In the genomic region with DNA sequence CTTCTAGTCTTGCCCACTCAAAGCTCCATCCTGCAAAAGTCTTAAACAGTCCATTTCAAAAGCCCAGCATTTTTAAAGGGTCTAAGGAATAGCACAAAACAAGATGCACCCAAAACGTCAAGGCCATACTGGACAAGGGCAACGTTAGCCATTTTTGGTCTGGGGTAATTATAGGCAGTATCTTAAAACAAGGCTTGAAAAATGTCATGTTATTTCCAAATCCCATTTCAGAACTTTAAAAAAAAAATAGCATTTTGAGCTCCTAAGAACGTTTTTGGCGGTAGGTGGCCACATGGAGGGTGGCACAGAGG, we compare ENCODE assay signal across 8 cellular contexts. TPM values are rescaled to one million over a fixed set of nuclear protein-coding genes. Genes with fewer than 3 reads are reported as not detected.
DNase-seq lines count a peak whose midpoint lies in the region; ATAC-seq and TF ChIP-seq lines count a peak whose summit lies in the region.

No MANE protein-coding gene starts in this region.

- no peak for ATAC-seq in T-helper 17 cell
- no peak for ATAC-seq in HG02642 (IDR thresholded peaks at IDR 0.05; ENCODE audit: poor library complexity, unreplicated experiment)
- ATAC-seq in GM21381 (IDR thresholded peaks at IDR 0.05; ENCODE audit: unreplicated experiment), result no peak

- no peaks in the 10 kb centered on the region for H3K9me2 ChIP-seq in hepatocyte (replicated peaks; ENCODE audit: insufficient read depth)

- H3K27me3 ChIP-seq in hepatocyte, result no peaks in the 10 kb centered on the region
- H3K27me3 ChIP-seq in subcutaneous abdominal adipose tissue (ENCODE audit: control insufficient read depth in 5 of 5, insufficient read depth in 4 of 5, low read length in 5 of 5), result no peaks in the 10 kb centered on the region

- TF ChIP-seq CTCF in hepatocyte (IDR thresholded peaks at IDR 0.05; ENCODE audit: poor library complexity), result peak; percentile 3

- no peaks in the 10 kb centered on the region for H3K36me3 ChIP-seq in hepatocyte (replicated peaks; ENCODE audit: insufficient read depth, low read depth)
- no peaks in the 10 kb centered on the region for H3K36me3 ChIP-seq in subcutaneous abdominal adipose tissue (ENCODE audit: control insufficient read depth in 5 of 5, insufficient read depth in 5 of 5, low read length in 5 of 5)

- H3K9ac ChIP-seq in subcutaneous abdominal adipose tissue (ENCODE audit: low read length in 5 of 5), result peak overlapping the region in 4 of 5 donors; percentile 80 to 98 (median 95)

- H3K4me3 ChIP-seq in hepatocyte (peak overlapping the region; percentile 71), subcutaneous abdominal adipose tissue (ENCODE audit: low read depth in 1 of 5, low read length in 5 of 5) (peak overlapping the region; percentile 62 to 93 (median 81))

- H3K4me1 Mint-ChIP-seq in activated naive CD4-positive, alpha-beta T cell treated with anti-CD3 and anti-CD28 coated beads, Interleukin-2, amount 50 U/mL, for 24 hours, result peaks cover 41% of the 10 kb centered on the region
- peaks cover 34% of the 10 kb centered on the region for H3K4me1 Mint-ChIP-seq in T-helper 17 cell

- H3K27me3 Mint-ChIP-seq in activated naive CD4-positive, alpha-beta T cell treated with anti-CD3 and anti-CD28 coated beads, Interleukin-2, amount 50 U/mL, for 24 hours, result no peaks in the 10 kb centered on the region
- H3K27me3 Mint-ChIP-seq in T-helper 17 cell, result no peaks in the 10 kb centered on the region

- 4% methylated on average over 4 of the region's 4 CpGs for WGBS in hepatocyte (ENCODE audit: low lambda C conversion rate, missing lambda C conversion rate)

- peak overlapping the region; percentile 91 for H2AFZ ChIP-seq in hepatocyte

- peaks cover 40% of the 10 kb centered on the region for H3K79me2 ChIP-seq in hepatocyte

- H3K27ac ChIP-seq in hepatocyte (peak overlapping the region; percentile 100), subcutaneous abdominal adipose tissue (ENCODE audit: low read depth, low read length) (peak overlapping the region; percentile 95)

- peak overlapping the region; percentile 76 for H3K4me2 ChIP-seq in hepatocyte

- peak overlapping the region; percentile 97 for H3K4me3 Mint-ChIP-seq in activated naive CD4-positive, alpha-beta T cell treated with anti-CD3 and anti-CD28 coated beads, Interleukin-2, amount 50 U/mL, for 24 hours
- peak overlapping the region; percentile 100 for H3K4me3 Mint-ChIP-seq in T-helper 17 cell

- H3K9me3 Mint-ChIP-seq in activated naive CD4-positive, alpha-beta T cell treated with anti-CD3 and anti-CD28 coated beads, Interleukin-2, amount 50 U/mL, for 24 hours, result no peaks in the 10 kb centered on the region

- no peak for DNase-seq in activated naive CD4-positive, alpha-beta T cell (lab: John Stamatoyannopoulos, UW)
- DNase-seq in T-helper 17 cell (no peak), hepatocyte (ENCODE audit: low spot score) (no peak), NCI-H2107 (lab: John Stamatoyannopoulos, UW) (no peak)

- H4K20me1 ChIP-seq in hepatocyte (ENCODE audit: insufficient read depth, poor library complexity, severe bottlenecking), result peaks cover 28% of the 10 kb centered on the region

- H3K4me1 ChIP-seq in hepatocyte (ENCODE audit: insufficient read depth), result peaks cover 4% of the 10 kb centered on the region
- H3K4me1 ChIP-seq in subcutaneous abdominal adipose tissue (ENCODE audit: control insufficient read depth in 5 of 5, insufficient read depth in 5 of 5, low read length in 5 of 5), result peaks cover 2 to 33% (median 29%) of the 10 kb centered on the region in 5 donors

- peak overlapping the region; percentile 97 for H3K27ac Mint-ChIP-seq in activated naive CD4-positive, alpha-beta T cell treated with anti-CD3 and anti-CD28 coated beads, Interleukin-2, amount 50 U/mL, for 24 hours
- peak overlapping the region; percentile 97 for H3K27ac Mint-ChIP-seq in T-helper 17 cell

- peaks cover 10% of the 10 kb centered on the region for H3K36me3 Mint-ChIP-seq in activated naive CD4-positive, alpha-beta T cell treated with anti-CD3 and anti-CD28 coated beads, Interleukin-2, amount 50 U/mL, for 24 hours
- peaks cover 6% of the 10 kb centered on the region for H3K36me3 Mint-ChIP-seq in T-helper 17 cell (ENCODE audit: low read depth)

- H3K9me3 ChIP-seq in T-helper 17 cell (ENCODE audit: control insufficient read depth, low read length, poor library complexity, severe bottlenecking) (no peaks in the 10 kb centered on the region), hepatocyte (ENCODE audit: low read depth) (no peaks in the 10 kb centered on the region), subcutaneous abdominal adipose tissue (ENCODE audit: control insufficient read depth in 5 of 5, low read length in 5 of 5) (no peaks in the 10 kb centered on the region)

RNA-seq across cellular contexts. Expression of gene TMEM165, which starts 0.6 kb away (rescaled TPM):
- total RNA-seq in T-helper 17 cell (10 to 100 TPM; 49.7 to 58.8 TPM), hepatocyte (146 and 160 TPM in 2 replicates)
- 152 and 172 TPM in 2 replicates for polyA plus RNA-seq in hepatocyte

RNA-seq across cellular contexts. Expression of gene SRD5A3, which starts 49.1 kb away (rescaled TPM):
- total RNA-seq in T-helper 17 cell (1 to 10 TPM; 1.8 to 2.6 TPM), hepatocyte (32.4 and 37.5 TPM in 2 replicates)
- polyA plus RNA-seq in hepatocyte, result 48.7 and 64.3 TPM in 2 replicates
